Comparison of ENCODE assay signal across 9 cellular contexts in genomic region chr3:196207833-196208607, GRCh38. TPM values are rescaled to one million over a fixed set of nuclear protein-coding genes. Genes with fewer than 3 reads are reported as not detected.
DNase-seq lines count a peak whose midpoint lies in the region; ATAC-seq and TF ChIP-seq lines count a peak whose summit lies in the region.
"Had no signal": no experiment of that assay in that cellular context is flagged by ENCODE, and none has a peak within 500 bp of the region (broad histone marks: within the 10 kb centered on the region; RNA-seq: fewer than 3 reads in every experiment).

No MANE protein-coding gene starts in this region.

- peaks cover 26% of the 10 kb centered on the region for H3K27me3 Mint-ChIP-seq in WTC11 (ENCODE audit: low read depth)
- H3K27me3 Mint-ChIP-seq in chondrocyte (ENCODE audit: low read depth): peaks cover 8% of the 10 kb centered on the region

- H3K4me1 ChIP-seq in lower lobe of right lung: no peaks in the 10 kb centered on the region

- intact Hi-C loops in lower lobe of right lung (cut with DNase I): no loop called here

- H3K4me3 ChIP-seq in lower lobe of right lung: peak overlapping the region; percentile 48

- no peaks in the 10 kb centered on the region for H3K9me3 ChIP-seq in lower lobe of right lung

- H3K4me3 Mint-ChIP-seq in WTC11 (peak overlapping the region; percentile 83), chondrocyte (ENCODE audit: unreplicated experiment) (peak overlapping the region; percentile 73)

- CTCF ChIA-PET in WTC11 (lab: Charles Lee): interaction anchor here (1.6 kb wide), 1 partner anchor 321 kb away, joined by 3 read pairs; no protein-coding TSS in a partner anchor

- POLR2A ChIA-PET in WTC11 (lab: Charles Lee): no interaction called here

- no peak for TF ChIP-seq CTCF in WTC11 (IDR thresholded peaks at IDR 0.05)
- no peak for TF ChIP-seq CTCF in chondrocyte (IDR thresholded peaks at IDR 0.05)
- TF ChIP-seq CTCF in lower lobe of right lung (IDR thresholded peaks at IDR 0.05): no peak

- H3K4me1 Mint-ChIP-seq in WTC11 (peaks cover 10% of the 10 kb centered on the region), chondrocyte (ENCODE audit: low read depth) (peaks cover 9% of the 10 kb centered on the region)

- H3K9me3 Mint-ChIP-seq in WTC11 (peaks cover 4% of the 10 kb centered on the region; the same call in 1 of the 2 replicates), chondrocyte (ENCODE audit: low read depth) (peaks cover 6% of the 10 kb centered on the region)

- H3K36me3 Mint-ChIP-seq in WTC11 (no peaks in the 10 kb centered on the region), chondrocyte (ENCODE audit: low read depth) (no peaks in the 10 kb centered on the region)

- no peaks in the 10 kb centered on the region for H3K27me3 ChIP-seq in lower lobe of right lung (ENCODE audit: low read depth)

- H3K27ac Mint-ChIP-seq in WTC11 (peak overlapping the region; percentile 78), chondrocyte (ENCODE audit: unreplicated experiment) (no peak overlapping the region)

- ATAC-seq in WTC11 (peak; percentile 86), lower lobe of right lung (peak; percentile 70 to 80)

- DNase-seq in NCI-H1417 (lab: John Stamatoyannopoulos, UW) (peak; percentile 50 to 72 (median 71)), NCI-H1417 treated with DMSO at 0.1 percent for 48 hours (lab: John Stamatoyannopoulos, UW) (no peak), WTC11 (ENCODE audit: low spot score) (peak; percentile 94), chondrocyte (ENCODE audit: low spot score) (no peak), lower lobe of right lung (peak; percentile 86), NCI-H82 treated with DMSO at 0.1 percent for 48 hours (lab: John Stamatoyannopoulos, UW; ENCODE audit: unreplicated experiment) (no peak), midbrain (lab: John Stamatoyannopoulos, UW) (no peak)
- DNase-seq in stimulated activated naive CD4-positive, alpha-beta T cell treated with Interleukin-2 at 50 U/mL for 16 hours (lab: John Stamatoyannopoulos, UW): peak; percentile 48

- H3K36me3 ChIP-seq in lower lobe of right lung: no peaks in the 10 kb centered on the region

- H3K27ac ChIP-seq in lower lobe of right lung: no peak overlapping the region
- H3K27ac ChIP-seq: C4-2B had no signal

TF ChIP-seq in WTC11, 78 proteins besides CTCF, POLR2A, EP300 and RAD21:
- TF ChIP-seq ZNF416 (CRISPR knock-in tag; IDR thresholded peaks at IDR 0.05): no peak
- peak; percentile 69 for TF ChIP-seq SP1 (CRISPR knock-in tag; conservative IDR thresholded peaks at IDR 0.05)
- TF ChIP-seq MAX (CRISPR knock-in tag; IDR thresholded peaks at IDR 0.05): peak; percentile 64; the same call in 1 of the 2 replicates
- TF ChIP-seq IRF2 (CRISPR knock-in tag; IDR thresholded peaks at IDR 0.05; ENCODE audit: borderline replicate concordance, low read depth): no peak
- 0 out of 2 replicates have a peak, but pooled peaks have one; percentile 44 for TF ChIP-seq FOXK1 (CRISPR knock-in tag; IDR thresholded peaks at IDR 0.05)
- TF ChIP-seq TCF7 (CRISPR knock-in tag; IDR thresholded peaks at IDR 0.05; ENCODE audit: low read depth): no peak
- peak; percentile 65 for TF ChIP-seq USF1 (CRISPR knock-in tag; IDR thresholded peaks at IDR 0.05)
- TF ChIP-seq ZNF138 (CRISPR knock-in tag; conservative IDR thresholded peaks at IDR 0.05): no peak
- no peak for TF ChIP-seq ZBTB21 (CRISPR knock-in tag; IDR thresholded peaks at IDR 0.05; ENCODE audit: borderline replicate concordance)

RNA-seq across cellular contexts. Expression of gene ZDHHC19, which starts 3.2 kb away (rescaled TPM):
- total RNA-seq in WTC11 (2021) (4.4 to 5.2 TPM (median 4.5 TPM) in 3 replicates), chondrocyte (not detected in 3 replicates), lower lobe of right lung (1.0 TPM)

RNA-seq across cellular contexts. Expression of gene SLC51A, which starts 8.3 kb away (rescaled TPM):
- total RNA-seq in WTC11 (2021) (6.9 to 8.4 TPM (median 7.6 TPM) in 3 replicates), chondrocyte (not detected in 3 replicates), lower lobe of right lung (1.3 TPM)

Comparison
In these comparisons a context has a peak if more than half of its experiments do, and no peak if none do; other contexts are left out.
1. DNase-seq: peak in NCI-H1417 (3 of 3), WTC11 (single experiment), lower lobe of right lung (single experiment) and stimulated activated naive CD4-positive, alpha-beta T cell treated with Interleukin-2 at 50 U/mL for 16 hours (single experiment); none in NCI-H1417 treated with DMSO at 0.1 percent for 48 hours (single experiment), chondrocyte (single experiment), NCI-H82 treated with DMSO at 0.1 percent for 48 hours (single experiment) and midbrain (single experiment).